Comparison of ENCODE assay signal across 19 cellular contexts in genomic region chr11:131095501-131096185, GRCh38.
DNase-seq lines count a peak whose midpoint lies in the region; ATAC-seq and TF ChIP-seq lines count a peak whose summit lies in the region.
"Had no signal": no experiment of that assay in that cellular context is flagged by ENCODE, and none has a peak within 500 bp of the region (broad histone marks: within the 10 kb centered on the region; RNA-seq: fewer than 3 reads in every experiment).

No MANE protein-coding gene starts in this region.

- H3K27ac ChIP-seq in BLaER1 treated with 17β-estradiol and CSF1 and Interleukin-3, amounts not matched to agents 10 nM and 100 nM, result no peak overlapping the region
- no peak overlapping the region for H3K27ac ChIP-seq in GM23338 (ENCODE audit: low read depth)
- H3K27ac ChIP-seq in esophagus muscularis mucosa (replicated peaks in 1 of 4), result no peak overlapping the region
- H3K27ac ChIP-seq in stomach, result no peak overlapping the region
- H3K27ac ChIP-seq: C4-2B, KMS-11 had no signal

- TF ChIP-seq EP300 in esophagus muscularis mucosa (IDR thresholded peaks at IDR 0.05) (no peak), stomach (IDR thresholded peaks at IDR 0.05) (no peak)

- peak overlapping the region in 8 of 11 experiments; percentile 20 to 59 (median 48); a peak in 15 of 22 replicates for H3K4me2 ChIP-seq in BLaER1 treated with 17β-estradiol and CSF1 and Interleukin-3, amounts not matched to agents 10 nM and 100 nM
- H3K4me2 ChIP-seq in GM23338, result no peak overlapping the region
- H3K4me2 ChIP-seq: KMS-11 had no signal

- no peaks in the 10 kb centered on the region for H3F3A ChIP-seq in GM23338 (replicated peaks; ENCODE audit: low read depth)

- WGBS in esophagus muscularis mucosa, result 64% methylated on average over 11 of the region's 11 CpGs
- WGBS in stomach, 5 donors, result 61 to 69% (median 67%) methylated on average over 11 of the region's 11 CpGs

- H3K27me3 Mint-ChIP-seq in GM23338 (ENCODE audit: insufficient read depth, low read depth, poor library complexity), result peaks cover 10% of the 10 kb centered on the region

- no peaks in the 10 kb centered on the region for H4K20me1 ChIP-seq in BLaER1 treated with 17β-estradiol and CSF1 and Interleukin-3, amounts not matched to agents 10 nM and 100 nM
- H4K20me1 ChIP-seq in GM23338 (replicated peaks; ENCODE audit: insufficient read depth), result no peaks in the 10 kb centered on the region

- intact Hi-C loops in esophagus muscularis mucosa (cut with DNase I) (no loop called here), stomach (cut with DNase I; ENCODE audit: low total_unique reads) (no loop called here)

- no peak overlapping the region for H3K4me3 ChIP-seq in BLaER1 treated with 17β-estradiol and CSF1 and Interleukin-3, amounts not matched to agents 10 nM and 100 nM
- no peak overlapping the region for H3K4me3 ChIP-seq in GM23338
- no peak overlapping the region for H3K4me3 ChIP-seq in esophagus muscularis mucosa
- H3K4me3 ChIP-seq in stomach, result no peak overlapping the region

- H3K4me1 ChIP-seq in BLaER1 treated with 17β-estradiol and CSF1 and Interleukin-3, amounts not matched to agents 10 nM and 100 nM, result peaks cover 0 to 17% (median 11%) of the 10 kb centered on the region in 10 experiments; a peak in 12 of 20 replicates
- H3K4me1 ChIP-seq in GM23338 (ENCODE audit: insufficient read depth) (peaks cover 8% of the 10 kb centered on the region; the same call in 1 of the 2 replicates), esophagus muscularis mucosa (no peaks in the 10 kb centered on the region), stomach (no peaks in the 10 kb centered on the region)

- DNase-seq in GM23338 (ENCODE audit: low spot score) (peak; percentile 3), NCI-H748 (lab: John Stamatoyannopoulos, UW; ENCODE audit: unreplicated experiment) (peak; percentile 75), esophagus muscularis mucosa (ENCODE audit: extremely low spot score) (peak; percentile 78), NCI-H2171 (lab: John Stamatoyannopoulos, UW) (no peak), stomach (no peak)
- DNase-seq: H9, NCI-H1694, NCI-H2081 treated with DMSO at 0.1 percent for 48 hours, NCI-H524, PC-3, RPMI8226, SIG-M5, T-cell had no signal

- no peak overlapping the region for H3K4me3 Mint-ChIP-seq in GM23338
- H3K4me3 Mint-ChIP-seq: H9, T-cell had no signal

- ATAC-seq in GM23338 (no peak), GM21423 (IDR thresholded peaks at IDR 0.05; ENCODE audit: unreplicated experiment) (no peak), HG03175 (IDR thresholded peaks at IDR 0.05; ENCODE audit: unreplicated experiment) (no peak)
- ATAC-seq: PC-3, SK-N-SH treated with all-trans-retinoic acid at 6 μM for 48 hours had no signal

- H3K27me3 ChIP-seq in BLaER1 treated with 17β-estradiol and CSF1 and Interleukin-3, amounts not matched to agents 10 nM and 100 nM, result no peaks in the 10 kb centered on the region
- H3K27me3 ChIP-seq in GM23338 (ENCODE audit: insufficient read depth) (no peaks in the 10 kb centered on the region), esophagus muscularis mucosa (no peaks in the 10 kb centered on the region), stomach (peaks cover 0 to 8% (median 0%) of the 10 kb centered on the region in 3 donors)

- H3K79me2 ChIP-seq in GM23338 (replicated peaks; ENCODE audit: insufficient read depth), result no peaks in the 10 kb centered on the region

- no peak overlapping the region for H3K9ac ChIP-seq in BLaER1 treated with 17β-estradiol and CSF1 and Interleukin-3, amounts not matched to agents 10 nM and 100 nM
- H3K9ac ChIP-seq: KMS-11 had no signal

- H3K9me3 Mint-ChIP-seq in GM23338, result no peaks in the 10 kb centered on the region
- H3K9me3 Mint-ChIP-seq: T-cell had no signal

- H3K36me3 ChIP-seq in BLaER1 treated with 17β-estradiol and CSF1 and Interleukin-3, amounts not matched to agents 10 nM and 100 nM, result no peaks in the 10 kb centered on the region
- H3K36me3 ChIP-seq in GM23338 (ENCODE audit: insufficient read depth) (no peaks in the 10 kb centered on the region), esophagus muscularis mucosa (no peaks in the 10 kb centered on the region), stomach (no peaks in the 10 kb centered on the region)

- peak overlapping the region; percentile 88 for H2AFZ ChIP-seq in GM23338

- no peaks in the 10 kb centered on the region for H3K36me3 Mint-ChIP-seq in GM23338 (ENCODE audit: low read depth)
- H3K36me3 Mint-ChIP-seq: T-cell had no signal

- H3K9me2 ChIP-seq in GM23338 (ENCODE audit: insufficient read depth), result peaks cover 20% of the 10 kb centered on the region

- TF ChIP-seq CTCF in GM23338 (conservative IDR thresholded peaks at IDR 0.05; ENCODE audit: low read depth in 2 of 2), result no peak
- TF ChIP-seq CTCF in esophagus muscularis mucosa (IDR thresholded peaks at IDR 0.05), result no peak
- no peak for TF ChIP-seq CTCF in stomach (IDR thresholded peaks at IDR 0.05)

- TF ChIP-seq POLR2A in esophagus muscularis mucosa (IDR thresholded peaks at IDR 0.05; ENCODE audit: low read depth) (no peak), stomach (IDR thresholded peaks at IDR 0.05) (no peak)

- no peaks in the 10 kb centered on the region for H3K9me3 ChIP-seq in BLaER1 treated with 17β-estradiol and CSF1 and Interleukin-3, amounts not matched to agents 10 nM and 100 nM (replicated peaks in 1 of 11)
- H3K9me3 ChIP-seq in esophagus muscularis mucosa (no peaks in the 10 kb centered on the region), stomach (no peaks in the 10 kb centered on the region)

- no peak overlapping the region; the same call in 1 of the 2 replicates for H3K27ac Mint-ChIP-seq in GM23338
- H3K27ac Mint-ChIP-seq: H9, T-cell had no signal

- H3K4me1 Mint-ChIP-seq in GM23338, result peaks cover 2% of the 10 kb centered on the region; the same call in 1 of the 3 replicates
- H3K4me1 Mint-ChIP-seq: T-cell had no signal

TF ChIP-seq in GM23338, 12 proteins besides CTCF, POLR2A, EP300 and RAD21 (continues in another document):
- TF ChIP-seq JUNB (IDR thresholded peaks at IDR 0.05; ENCODE audit: unreplicated experiment) (no peak), NANOG (IDR thresholded peaks at IDR 0.05; ENCODE audit: borderline replicate concordance) (no peak), ZNF462 (CRISPR knock-in tag; IDR thresholded peaks at IDR 0.05) (no peak)

Comparison
In these comparisons a context has a peak if more than half of its experiments do, and no peak if none do; other contexts are left out.
1. DNase-seq: peak in GM23338 (single experiment), NCI-H748 (single experiment) and esophagus muscularis mucosa (single experiment); none in NCI-H2171 (single experiment) and stomach (single experiment).